In genomic region chr6:127342946-127343752, GRCh38 we compare ENCODE assay signal across 8 cellular contexts.
DNase-seq lines count a peak whose midpoint lies in the region; ATAC-seq lines count a peak whose summit lies in the region.

ECHDC1 (minus strand) TSS chr6:127343609; CDS start chr6:127331028, 12,581 bp downstream.

- peak; percentile 86 for DNase-seq in NCI-H748 (lab: John Stamatoyannopoulos, UW; ENCODE audit: unreplicated experiment)
- peak; percentile 64 to 65 for DNase-seq in activated CD4-positive, alpha-beta T cell treated with anti-CD3 and anti-CD28 coated beads, Interleukin-2, amount 50 U/mL, for 4 hours
- DNase-seq in effector memory CD4-positive, alpha-beta T cell: peak; percentile 16 to 44 (median 36)
- DNase-seq in medulla oblongata (ENCODE audit: extremely low spot score): peak; percentile 76
- peak; percentile 48 to 63 (median 57) for DNase-seq in stimulated activated CD4-positive, alpha-beta T cell treated with anti-CD3 and anti-CD28 coated beads, TNF-alpha, amount 100 ng/mL, for 48 hours (ENCODE audit: low read depth in 3 of 3)

- H3K36me3 ChIP-seq in BLaER1 treated with 17β-estradiol and CSF1 and Interleukin-3, amounts not matched to agents 10 nM and 100 nM: peaks cover 0 to 45% (median 17%) of the 10 kb centered on the region in 11 experiments; a peak in 15 of 22 replicates
- no peaks in the 10 kb centered on the region for H3K36me3 ChIP-seq in effector memory CD4-positive, alpha-beta T cell (ENCODE audit: control insufficient read depth, insufficient read depth, low read length)

- peak within 1 kb of the TSS; percentile 82 to 97 (median 93) for H3K4me2 ChIP-seq in BLaER1 treated with 17β-estradiol and CSF1 and Interleukin-3, amounts not matched to agents 10 nM and 100 nM

- H3K27me3 ChIP-seq in BLaER1 treated with 17β-estradiol and CSF1 and Interleukin-3, amounts not matched to agents 10 nM and 100 nM: no peaks in the 10 kb centered on the region
- no peaks in the 10 kb centered on the region for H3K27me3 ChIP-seq in effector memory CD4-positive, alpha-beta T cell (replicated peaks; ENCODE audit: control insufficient read depth, insufficient read depth, low read length, poor library complexity, severe bottlenecking)

- peaks cover 31 to 59% (median 36%) of the 10 kb centered on the region in 10 experiments for H3K4me1 ChIP-seq in BLaER1 treated with 17β-estradiol and CSF1 and Interleukin-3, amounts not matched to agents 10 nM and 100 nM
- H3K4me1 ChIP-seq in effector memory CD4-positive, alpha-beta T cell (ENCODE audit: control insufficient read depth, insufficient read depth, low read length, poor library complexity, severe bottlenecking): peaks cover 17% of the 10 kb centered on the region

- H3K9me3 ChIP-seq in BLaER1 treated with 17β-estradiol and CSF1 and Interleukin-3, amounts not matched to agents 10 nM and 100 nM (replicated peaks in 1 of 11): peaks cover 0 to 19% (median 13%) of the 10 kb centered on the region in 11 experiments; a peak in 15 of 22 replicates
- H3K9me3 ChIP-seq in effector memory CD4-positive, alpha-beta T cell (ENCODE audit: control insufficient read depth, low read length): no peaks in the 10 kb centered on the region

- peaks cover 0 to 33% (median 28%) of the 10 kb centered on the region in 11 experiments; a peak in 16 of 22 replicates for H4K20me1 ChIP-seq in BLaER1 treated with 17β-estradiol and CSF1 and Interleukin-3, amounts not matched to agents 10 nM and 100 nM

- H3K9ac ChIP-seq in BLaER1 treated with 17β-estradiol and CSF1 and Interleukin-3, amounts not matched to agents 10 nM and 100 nM: peak within 1 kb of the TSS; percentile 87 to 96 (median 91)

- ATAC-seq in GM19351 (IDR thresholded peaks at IDR 0.05; ENCODE audit: unreplicated experiment): peak; percentile 61
- ATAC-seq in HG03469 (IDR thresholded peaks at IDR 0.05; ENCODE audit: unreplicated experiment): peak; percentile 36

- H3K4me3 ChIP-seq in BLaER1 treated with 17β-estradiol and CSF1 and Interleukin-3, amounts not matched to agents 10 nM and 100 nM: peak within 1 kb of the TSS; percentile 75 to 91 (median 77)
- peak within 1 kb of the TSS; percentile 97 for H3K4me3 ChIP-seq in effector memory CD4-positive, alpha-beta T cell (ENCODE audit: insufficient read depth, low read depth, low read length, poor library complexity, severe bottlenecking)

- peak within 1 kb of the TSS; percentile 85 to 98 (median 95) for H3K27ac ChIP-seq in BLaER1 treated with 17β-estradiol and CSF1 and Interleukin-3, amounts not matched to agents 10 nM and 100 nM
- H3K27ac ChIP-seq in effector memory CD4-positive, alpha-beta T cell (ENCODE audit: insufficient read depth, low read length, poor library complexity, severe bottlenecking): peak within 1 kb of the TSS; percentile 85

Comparison
In these comparisons a context has a peak if more than half of its experiments do, and no peak if none do; other contexts are left out.
1. Peak in every context shown above with its lines: DNase-seq, ATAC-seq, H3K4me3 ChIP-seq and H3K27ac ChIP-seq.
2. DNase-seq: peak in every context shown above with its lines; median percentile 86 in NCI-H748; 76 in medulla oblongata; 64 in activated CD4-positive, alpha-beta T cell treated with anti-CD3 and anti-CD28 coated beads, Interleukin-2, amount 50 U/mL, for 4 hours; 57 in stimulated activated CD4-positive, alpha-beta T cell treated with anti-CD3 and anti-CD28 coated beads, TNF-alpha, amount 100 ng/mL, for 48 hours; 36 in effector memory CD4-positive, alpha-beta T cell.